Comparison of ENCODE assay signal across 12 cellular contexts in the genomic region with DNA sequence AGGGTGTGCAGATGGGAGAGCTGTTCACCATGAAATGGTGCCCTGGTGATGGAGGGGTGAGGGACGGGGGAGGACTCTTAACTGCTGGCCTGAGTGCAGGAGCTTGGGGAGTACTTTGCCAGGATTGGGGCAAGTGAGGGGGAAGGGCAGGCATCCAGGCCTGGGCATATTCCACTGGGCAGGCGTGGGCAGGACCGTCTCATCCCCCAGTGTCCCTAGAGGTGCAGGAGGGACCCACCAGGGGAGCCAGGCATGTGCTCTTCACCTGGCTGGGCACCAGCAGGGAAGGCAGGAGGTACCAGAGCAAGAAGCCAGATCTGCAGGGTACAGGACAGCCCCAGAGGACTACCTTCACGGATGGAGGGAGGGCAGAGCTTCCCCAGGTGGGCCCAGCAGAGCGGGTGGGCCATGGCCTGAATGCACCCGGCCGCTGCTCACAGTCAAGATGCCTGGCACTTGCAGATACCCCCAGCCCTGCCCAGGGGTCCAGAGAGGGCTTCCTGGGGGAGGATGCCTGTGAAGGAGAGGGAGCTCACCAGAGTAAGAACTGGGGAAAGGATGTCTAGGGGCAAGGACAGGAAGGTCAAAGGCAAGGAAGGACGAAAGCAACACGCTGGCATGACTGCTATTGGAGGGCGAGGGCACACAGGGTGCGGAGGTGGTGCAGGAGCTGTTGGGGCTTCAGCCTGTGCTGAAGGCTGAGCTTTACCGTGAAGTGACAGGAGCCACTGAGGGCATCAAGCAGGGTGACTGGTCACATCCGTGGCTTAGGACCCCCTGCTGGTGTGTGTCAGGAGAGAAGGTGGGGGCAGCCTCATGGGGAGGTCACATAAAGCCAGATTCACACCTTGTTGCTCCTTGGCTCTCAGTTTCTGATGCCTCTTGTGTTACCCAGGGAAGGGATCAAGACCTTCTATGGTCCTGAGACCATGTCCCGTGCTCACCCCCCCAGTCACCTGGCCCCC.
"Had no signal": no experiment of that assay in that cellular context is flagged by ENCODE, and none has a peak within 500 bp of the region (broad histone marks: within the 10 kb centered on the region; RNA-seq: fewer than 3 reads in every experiment).

No MANE protein-coding gene starts in this region.

- H3K36me3 ChIP-seq: brain microvascular endothelial cell, colonic mucosa, left lung, neutrophil had no signal

- H3K27me3 ChIP-seq: hepatocyte had no signal

- ATAC-seq: left lung; mucosa of descending colon; stimulated activated naive B cell treated with anti-CD40 and anti-IgM and Interleukin-4, amounts not matched to agents 10 μg/mL and 1 μg/mL and 100 μg/mL, for 72 hours had no signal

- H3K4me1 ChIP-seq: colonic mucosa had no signal

- H3K4me3 ChIP-seq: colonic mucosa, hepatocyte, left lung, mucosa of descending colon had no signal

- DNase-seq: activated naive CD4-positive, alpha-beta T cell treated with Interleukin-2 at 50 U/mL for 16 hours; brain microvascular endothelial cell; colonic mucosa; endodermal cell; foreskin fibroblast; mucosa of descending colon; naive B cell; stimulated activated naive B cell treated with anti-CD40 and anti-IgM and Interleukin-4, amounts not matched to agents 10 μg/mL and 1 μg/mL and 100 μg/mL, for 72 hours had no signal

- H3K9me3 ChIP-seq: colonic mucosa, left lung, mucosa of descending colon, neutrophil had no signal

- H3K27ac ChIP-seq: brain microvascular endothelial cell, colonic mucosa, epithelial cell of prostate, hepatocyte, left lung, neutrophil had no signal
